Comparison of ENCODE assay signal across 8 cellular contexts in the genomic region with DNA sequence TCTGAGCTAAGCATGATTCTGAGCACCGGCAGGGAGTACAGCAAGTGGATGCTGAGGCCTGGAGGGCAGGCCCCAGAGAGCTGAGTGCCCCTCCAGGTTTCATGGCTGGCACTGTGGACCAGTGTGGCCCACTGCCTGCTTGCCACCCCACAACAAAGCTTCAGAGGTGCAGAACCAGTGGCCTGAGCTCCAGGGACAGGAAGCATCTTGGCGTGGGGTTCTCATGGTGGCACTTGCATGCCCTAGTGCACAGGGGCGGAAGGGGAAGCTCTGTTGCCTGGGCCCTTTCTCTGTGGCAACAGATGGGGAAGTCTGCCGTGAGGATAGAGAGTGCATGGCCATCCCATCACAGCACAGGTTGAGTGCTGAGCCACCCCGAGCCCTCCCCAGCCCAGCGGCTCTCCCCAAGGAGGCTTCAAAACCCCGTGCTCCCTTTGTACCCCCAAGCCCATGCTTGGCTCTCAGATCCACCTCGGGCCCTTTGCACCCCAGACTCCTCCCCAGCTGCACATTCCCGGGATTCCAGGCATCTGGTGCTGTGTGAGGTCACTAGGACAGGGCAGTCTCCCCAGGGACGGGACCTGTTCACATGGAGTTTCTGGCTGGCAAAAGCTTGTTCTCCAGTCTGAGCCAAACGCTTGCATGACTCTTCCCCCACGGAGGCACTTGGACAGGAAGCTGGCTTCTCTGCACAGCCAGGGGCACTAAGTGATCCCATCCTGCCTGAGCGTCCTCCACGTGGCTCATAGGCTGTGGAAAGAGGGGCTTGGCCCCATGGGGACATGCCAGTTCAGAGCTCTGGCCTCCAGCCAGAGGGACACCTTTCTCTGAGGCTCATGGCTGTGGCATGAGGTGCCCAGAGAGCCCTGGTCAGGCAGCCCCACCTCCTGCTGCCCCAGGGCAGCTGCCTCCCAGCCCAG. TPM values are rescaled to one million over a fixed set of nuclear protein-coding genes. Genes with fewer than 3 reads are reported as not detected.
DNase-seq lines count a peak whose midpoint lies in the region; ATAC-seq, FAIRE-seq and TF ChIP-seq lines count a peak whose summit lies in the region.

No MANE protein-coding gene starts in this region.

- intact Hi-C loops in kidney (cut with DNase I) = no loop called here

- H3K4me1 Mint-ChIP-seq in activated naive CD8-positive, alpha-beta T cell treated with anti-CD3 and anti-CD28 coated beads, Interleukin-2, amount 10 ng/mL, durations not matched to agents 7 days and 5 days = peaks cover 33% of the 10 kb centered on the region

- H3K27ac ChIP-seq in HEK293 (ENCODE audit: extremely low read depth, low read depth, low read length) = peak overlapping the region; percentile 19; the same call in 1 of the 2 replicates
- H3K27ac ChIP-seq in kidney (ENCODE audit: low read depth in 2 of 2, low read length in 2 of 2) = no peak overlapping the region

- H3K4me1 ChIP-seq in HEK293 (ENCODE audit: control insufficient read depth, insufficient read depth, low read length) (no peaks in the 10 kb centered on the region; the same call in 1 of the 2 replicates), kidney (ENCODE audit: control insufficient read depth in 1 of 2, insufficient read depth in 1 of 2, low read depth in 1 of 2, low read length in 2 of 2) (peaks cover 22 to 62% of the 10 kb centered on the region in 2 donors)

- H3K9me3 Mint-ChIP-seq in activated naive CD8-positive, alpha-beta T cell treated with anti-CD3 and anti-CD28 coated beads, Interleukin-2, amount 10 ng/mL, durations not matched to agents 7 days and 5 days = no peaks in the 10 kb centered on the region

- H3K9me3 ChIP-seq in HEK293 (ENCODE audit: control insufficient read depth, insufficient read depth, low read depth, low read length) = no peaks in the 10 kb centered on the region
- H3K9me3 ChIP-seq in kidney (ENCODE audit: control insufficient read depth in 1 of 2, low read length in 2 of 2) = no peaks in the 10 kb centered on the region

- CTCF ChIA-PET in HEK293 (lab: Yijun Ruan, JAX) = interaction anchor here (0.6 to 1.3 kb wide), 3 partner anchors 29 to 216 kb away, joined by 4 to 5 read pairs (median 5); a partner anchor contains a TSS

- no peak overlapping the region for H3K4me3 ChIP-seq in HEK293 (ENCODE audit: low read depth, low read length)
- H3K4me3 ChIP-seq in kidney (ENCODE audit: low read length in 2 of 2) = no peak overlapping the region

- no peaks in the 10 kb centered on the region for H3K36me3 Mint-ChIP-seq in activated naive CD8-positive, alpha-beta T cell treated with anti-CD3 and anti-CD28 coated beads, Interleukin-2, amount 10 ng/mL, durations not matched to agents 7 days and 5 days

- TF ChIP-seq CTCF in HEK293 (tag by site-specific recombination; IDR thresholded peaks at IDR 0.05) (no peak), kidney (IDR thresholded peaks at IDR 0.05; ENCODE audit: borderline replicate concordance, extremely low read depth, insufficient read depth) (no peak)

- peaks cover 12% of the 10 kb centered on the region for H3K27me3 Mint-ChIP-seq in activated naive CD8-positive, alpha-beta T cell treated with anti-CD3 and anti-CD28 coated beads, Interleukin-2, amount 10 ng/mL, durations not matched to agents 7 days and 5 days

- DNase-seq in AG08396 (ENCODE audit: low spot score) (peak; percentile 66), kidney (peak; percentile 83), NCI-H1048 (lab: John Stamatoyannopoulos, UW) (no peak), H4 (ENCODE audit: low spot score) (no peak), NCI-H2227 (lab: John Stamatoyannopoulos, UW; ENCODE audit: unreplicated experiment) (no peak), hippocampal formation (lab: John Stamatoyannopoulos, UW) (no peak)
- DNase-seq in activated naive CD8-positive, alpha-beta T cell treated with anti-CD3 and anti-CD28 coated beads, Interleukin-2, amount 10 ng/mL, durations not matched to agents 7 days and 5 days = no peak

- H3K36me3 ChIP-seq in HEK293 (ENCODE audit: control insufficient read depth in 2 of 2, insufficient read depth in 1 of 2, low read length in 2 of 2) (peaks cover 0 to 46% of the 10 kb centered on the region in 2 experiments; a peak in 1 of 3 replicates), kidney (ENCODE audit: control insufficient read depth in 1 of 2, insufficient read depth in 2 of 2, low read length in 2 of 2) (no peaks in the 10 kb centered on the region)

- ATAC-seq in activated naive CD8-positive, alpha-beta T cell treated with anti-CD3 and anti-CD28 coated beads, Interleukin-2, amount 10 ng/mL, durations not matched to agents 7 days and 5 days (ENCODE audit: low read depth) = no peak

- H3K27ac Mint-ChIP-seq in activated naive CD8-positive, alpha-beta T cell treated with anti-CD3 and anti-CD28 coated beads, Interleukin-2, amount 10 ng/mL, durations not matched to agents 7 days and 5 days = peak overlapping the region; percentile 34

- POLR2A ChIA-PET in HEK293 (lab: Yijun Ruan, JAX) = interaction anchor here (0.6 to 2.3 kb wide), 10 partner anchors 11 to 379 kb away, joined by 3 to 20 read pairs (median 4); a partner anchor contains a TSS
- POLR2A ChIA-PET in activated naive CD8-positive, alpha-beta T cell treated with anti-CD3 and anti-CD28 coated beads, Interleukin-2, amount 10 ng/mL, durations not matched to agents 7 days and 5 days (lab: Charles Lee) = interaction anchor here (1.3 to 2.4 kb wide), 3 partner anchors 9 to 53 kb away, joined by 3 to 7 read pairs (median 5); a partner anchor contains a TSS

- no peak overlapping the region for H3K4me3 Mint-ChIP-seq in activated naive CD8-positive, alpha-beta T cell treated with anti-CD3 and anti-CD28 coated beads, Interleukin-2, amount 10 ng/mL, durations not matched to agents 7 days and 5 days

- FAIRE-seq in kidney (lab: Jason Lieb, UNC) = no peak

- no peak overlapping the region for H3K9ac ChIP-seq in kidney (ENCODE audit: low read length in 2 of 2)

TF ChIP-seq in HEK293, 187 proteins besides CTCF, POLR2A, EP300 and RAD21 (continues in another document):
- 0 out of 2 replicates have a peak, but pooled peaks have one; percentile 38 for TF ChIP-seq IKZF3 (tag by site-specific recombination; IDR thresholded peaks at IDR 0.05)
- peak; percentile 9; the same call in 1 of the 2 replicates for TF ChIP-seq ZSCAN30 (tag by site-specific recombination; IDR thresholded peaks at IDR 0.05)
- 0 out of 2 replicates have a peak, but pooled peaks have one; percentile 42 for TF ChIP-seq ZNF837 (tag by site-specific recombination; IDR thresholded peaks at IDR 0.05)
- no peak for TF ChIP-seq WT1 (tag by site-specific recombination; IDR thresholded peaks at IDR 0.05)
- TF ChIP-seq ZIC2 (tag by site-specific recombination; IDR thresholded peaks at IDR 0.05) = peak; percentile 32
- TF ChIP-seq, protein P1, sequence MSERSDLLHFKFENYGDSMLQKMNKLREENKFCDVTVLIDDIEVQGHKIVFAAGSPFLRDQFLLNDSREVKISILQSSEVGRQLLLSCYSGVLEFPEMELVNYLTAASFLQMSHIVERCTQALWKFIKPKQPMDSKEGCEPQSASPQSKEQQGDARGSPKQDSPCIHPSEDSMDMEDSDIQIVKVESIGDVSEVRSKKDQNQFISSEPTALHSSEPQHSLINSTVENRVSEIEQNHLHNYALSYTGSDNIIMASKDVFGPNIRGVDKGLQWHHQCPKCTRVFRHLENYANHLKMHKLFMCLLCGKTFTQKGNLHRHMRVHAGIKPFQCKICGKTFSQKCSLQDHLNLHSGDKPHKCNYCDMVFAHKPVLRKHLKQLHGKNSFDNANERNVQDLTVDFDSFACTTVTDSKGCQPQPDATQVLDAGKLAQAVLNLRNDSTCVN (tag by site-specific recombination; optimal IDR thresholded peaks at IDR 0.05) = peak; percentile 14
- no peak for TF ChIP-seq ZFP3 (tag by site-specific recombination; IDR thresholded peaks at IDR 0.05; ENCODE audit: low read depth)
- TF ChIP-seq, protein P2, sequence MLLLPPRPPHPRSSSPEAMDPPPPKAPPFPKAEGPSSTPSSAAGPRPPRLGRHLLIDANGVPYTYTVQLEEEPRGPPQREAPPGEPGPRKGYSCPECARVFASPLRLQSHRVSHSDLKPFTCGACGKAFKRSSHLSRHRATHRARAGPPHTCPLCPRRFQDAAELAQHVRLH (tag by site-specific recombination; IDR thresholded peaks at IDR 0.05) = no peak
- no peak for TF ChIP-seq SP3 (tag by site-specific recombination; IDR thresholded peaks at IDR 0.05)
- TF ChIP-seq SCRT1 (tag by site-specific recombination; IDR thresholded peaks at IDR 0.05; ENCODE audit: borderline replicate concordance) = no peak
- no peak for TF ChIP-seq ZNF658 (tag by site-specific recombination; IDR thresholded peaks at IDR 0.05)
- TF ChIP-seq SP7 (tag by site-specific recombination; IDR thresholded peaks at IDR 0.05) = no peak
- 0 out of 2 replicates have a peak, but pooled peaks have one; percentile 13 for TF ChIP-seq FEZF1 (tag by site-specific recombination; IDR thresholded peaks at IDR 0.05)
- peak; percentile 61; the same call in 1 of the 2 replicates for TF ChIP-seq SCRT2 (tag by site-specific recombination; IDR thresholded peaks at IDR 0.05)

RNA-seq across cellular contexts. Expression of a gene that starts 4.2 kb away (rescaled TPM):
- total RNA-seq in activated naive CD8-positive, alpha-beta T cell treated with anti-CD3 and anti-CD28 coated beads, Interleukin-2, amount 10 ng/mL, durations not matched to agents 7 days and 5 days = 10 to 100 TPM; 63.2 to 66.3 TPM
- 62.6 TPM for total RNA-seq in kidney
- 128 TPM for polyA plus RNA-seq in kidney (ENCODE audit: insufficient read depth, low read depth, low replicate concordance)
- 75.0 and 77.8 TPM in 2 replicates for total RNA-seq in H4 (2014; rRNA removed; shearing (Covaris generic))

RNA-seq across cellular contexts. Expression of a gene that starts 24.3 kb away (rescaled TPM):
- not detected for total RNA-seq in activated naive CD8-positive, alpha-beta T cell treated with anti-CD3 and anti-CD28 coated beads, Interleukin-2, amount 10 ng/mL, durations not matched to agents 7 days and 5 days
- not detected for total RNA-seq in kidney
- not detected for polyA plus RNA-seq in kidney (ENCODE audit: insufficient read depth, low read depth, low replicate concordance)
- not detected in 2 replicates for total RNA-seq in H4 (2014; rRNA removed; shearing (Covaris generic))

RNA-seq across cellular contexts. Expression of a gene that starts 29.9 kb away (rescaled TPM):
- total RNA-seq in activated naive CD8-positive, alpha-beta T cell treated with anti-CD3 and anti-CD28 coated beads, Interleukin-2, amount 10 ng/mL, durations not matched to agents 7 days and 5 days = 10 to 100 TPM; 18.5 to 20.3 TPM
- 14.3 TPM for total RNA-seq in kidney
- 15.3 TPM for polyA plus RNA-seq in kidney (ENCODE audit: insufficient read depth, low read depth, low replicate concordance)
- 6.2 and 8.9 TPM in 2 replicates for total RNA-seq in H4 (2014; rRNA removed; shearing (Covaris generic))

RNA-seq across cellular contexts. Expression of a gene that starts 43.3 kb away (rescaled TPM):
- not detected for total RNA-seq in activated naive CD8-positive, alpha-beta T cell treated with anti-CD3 and anti-CD28 coated beads, Interleukin-2, amount 10 ng/mL, durations not matched to agents 7 days and 5 days
- total RNA-seq in kidney = not detected
- polyA plus RNA-seq in kidney (ENCODE audit: insufficient read depth, low read depth, low replicate concordance) = not detected
- total RNA-seq in H4 (2014; rRNA removed; shearing (Covaris generic)) = not detected in 2 replicates

RNA-seq across cellular contexts. Expression of a gene that starts 52.2 kb away (rescaled TPM):
- total RNA-seq in activated naive CD8-positive, alpha-beta T cell treated with anti-CD3 and anti-CD28 coated beads, Interleukin-2, amount 10 ng/mL, durations not matched to agents 7 days and 5 days = 10 to 100 TPM; 38.0 to 38.3 TPM
- 67.7 TPM for total RNA-seq in kidney
- 37.5 TPM for polyA plus RNA-seq in kidney (ENCODE audit: insufficient read depth, low read depth, low replicate concordance)
- total RNA-seq in H4 (2014; rRNA removed; shearing (Covaris generic)) = 19.1 TPM in 2 replicates

Comparison
In these comparisons a context has a peak if more than half of its experiments do, and no peak if none do; other contexts are left out.
1. DNase-seq: peak in AG08396 (single experiment) and kidney (single experiment); none in activated naive CD8-positive, alpha-beta T cell treated with anti-CD3 and anti-CD28 coated beads, Interleukin-2, amount 10 ng/mL, durations not matched to agents 7 days and 5 days (single experiment), NCI-H1048 (single experiment), H4 (single experiment), NCI-H2227 (single experiment) and hippocampal formation (0 of 2).